13 cellular contexts compared by ENCODE assay signal in the genomic region with DNA sequence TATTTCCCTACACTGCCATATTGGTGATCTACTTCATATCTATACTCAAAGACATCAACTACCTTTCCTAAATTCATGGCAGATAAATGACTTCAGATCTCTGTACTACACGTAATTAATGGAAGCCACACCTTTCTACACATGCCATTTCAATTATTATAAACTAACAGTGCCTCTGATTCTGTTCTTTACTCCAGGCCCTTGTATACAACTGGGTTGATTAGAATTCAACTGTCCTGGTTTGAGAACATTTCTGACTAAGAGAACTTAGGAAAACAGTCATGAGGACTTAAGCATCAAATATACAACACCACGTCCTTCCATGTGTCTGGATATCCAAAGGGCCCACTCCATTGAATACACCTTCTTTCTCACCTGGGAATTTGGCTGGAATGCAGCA. TPM values are rescaled to one million over a fixed set of nuclear protein-coding genes. Genes with fewer than 3 reads are reported as not detected.
A peak's percentile ranks its signal among the peaks of the same experiment; 100 is the strongest.
DNase-seq lines count a peak whose midpoint lies in the region; ATAC-seq, FAIRE-seq and TF ChIP-seq lines count a peak whose summit lies in the region.
"Had no signal": no experiment of that assay in that cellular context is flagged by ENCODE, and none has a peak within 500 bp of the region (broad histone marks: within the 10 kb centered on the region; RNA-seq: fewer than 3 reads in every experiment).

No MANE protein-coding gene starts in this region.

- H3K9me3 Mint-ChIP-seq in stimulated activated naive CD8-positive, alpha-beta T cell treated with anti-CD3 and anti-CD28 coated beads, Interleukin-15, Interleukin-2, amounts not matched to agents 100 ng/mL and 50 ng/mL, for 24 hours: no peaks in the 10 kb centered on the region
- H3K9me3 Mint-ChIP-seq in stimulated activated naive CD8-positive, alpha-beta T cell treated with anti-CD3 and anti-CD28 coated beads, Interleukin-15, amount 100 ng/mL, for 72 hours: no peaks in the 10 kb centered on the region
- no peaks in the 10 kb centered on the region for H3K9me3 Mint-ChIP-seq in activated naive CD8-positive, alpha-beta T cell treated with anti-CD3 and anti-CD28 coated beads, Interleukin-2, amount 10 ng/mL, durations not matched to agents 7 days and 5 days
- no peaks in the 10 kb centered on the region for H3K9me3 Mint-ChIP-seq in activated CD8-positive, alpha-beta T cell treated with anti-CD3 and anti-CD28 coated beads for 36 hours

- no peak overlapping the region for H3K9ac ChIP-seq in keratinocyte (ENCODE audit: control insufficient read depth, extremely low read depth, insufficient read depth, low read length)

- H3K4me3 Mint-ChIP-seq in stimulated activated naive CD8-positive, alpha-beta T cell treated with anti-CD3 and anti-CD28 coated beads, Interleukin-15, Interleukin-2, amounts not matched to agents 100 ng/mL and 50 ng/mL, for 24 hours: no peak overlapping the region
- peak overlapping the region in 1 of 2 donors; percentile 24 for H3K4me3 Mint-ChIP-seq in stimulated activated naive CD8-positive, alpha-beta T cell treated with anti-CD3 and anti-CD28 coated beads, Interleukin-15, amount 100 ng/mL, for 72 hours
- H3K4me3 Mint-ChIP-seq in activated naive CD8-positive, alpha-beta T cell treated with anti-CD3 and anti-CD28 coated beads, Interleukin-2, amount 10 ng/mL, durations not matched to agents 7 days and 5 days: peak overlapping the region; percentile 24
- no peak overlapping the region for H3K4me3 Mint-ChIP-seq in activated CD8-positive, alpha-beta T cell treated with anti-CD3 and anti-CD28 coated beads for 36 hours

- no peak for TF ChIP-seq CTCF in keratinocyte (optimal IDR thresholded peaks at IDR 0.05 in 1 of 3, IDR thresholded peaks at IDR 0.05 in 1 of 3, conservative IDR thresholded peaks at IDR 0.05 in 1 of 3; ENCODE audit: extremely low read depth in 1 of 3, insufficient read depth in 2 of 3, low read length in 3 of 3)
- no peak for TF ChIP-seq CTCF in activated CD8-positive, alpha-beta T cell treated with anti-CD3 and anti-CD28 coated beads for 36 hours (IDR thresholded peaks at IDR 0.05)

- in situ Hi-C loops in KBM-7 (cut with MboI; ENCODE audit: low pct_unique_long_range_greater_than_20kb, low sequenced_read_pairs): no loop called here

- peaks cover 4% of the 10 kb centered on the region for H3K9me1 ChIP-seq in keratinocyte (ENCODE audit: control insufficient read depth, extremely low read depth, insufficient read depth, low read length)

- CTCF ChIA-PET in activated CD8-positive, alpha-beta T cell treated with anti-CD3 and anti-CD28 coated beads for 36 hours (lab: Charles Lee): interaction anchor here (0.7 to 8.6 kb wide), 8 partner anchors 12 to 107 kb away, joined by 3 to 84 read pairs (median 6); partner anchors contain the start of gene CDH24

- peak overlapping the region; percentile 1 for H3K27ac Mint-ChIP-seq in stimulated activated naive CD8-positive, alpha-beta T cell treated with anti-CD3 and anti-CD28 coated beads, Interleukin-15, Interleukin-2, amounts not matched to agents 100 ng/mL and 50 ng/mL, for 24 hours
- no peak overlapping the region for H3K27ac Mint-ChIP-seq in stimulated activated naive CD8-positive, alpha-beta T cell treated with anti-CD3 and anti-CD28 coated beads, Interleukin-15, amount 100 ng/mL, for 72 hours
- no peak overlapping the region for H3K27ac Mint-ChIP-seq in activated naive CD8-positive, alpha-beta T cell treated with anti-CD3 and anti-CD28 coated beads, Interleukin-2, amount 10 ng/mL, durations not matched to agents 7 days and 5 days
- no peak overlapping the region for H3K27ac Mint-ChIP-seq in activated CD8-positive, alpha-beta T cell treated with anti-CD3 and anti-CD28 coated beads for 36 hours

- no peak overlapping the region for H2AFZ ChIP-seq in keratinocyte (ENCODE audit: control insufficient read depth, low read length)

- H3K79me2 ChIP-seq in keratinocyte (ENCODE audit: control insufficient read depth, insufficient read depth, low read length): peaks cover 80% of the 10 kb centered on the region

- no peaks in the 10 kb centered on the region for H3K9me3 ChIP-seq in keratinocyte (ENCODE audit: control insufficient read depth, low read depth, low read length)

- dilution Hi-C loops in keratinocyte (cut with MboI; ENCODE audit: extremely low pct_ligation_motif_present, low sequenced_read_pairs): no loop called here

- H3K27me3 Mint-ChIP-seq in stimulated activated naive CD8-positive, alpha-beta T cell treated with anti-CD3 and anti-CD28 coated beads, Interleukin-15, Interleukin-2, amounts not matched to agents 100 ng/mL and 50 ng/mL, for 24 hours: no peaks in the 10 kb centered on the region
- H3K27me3 Mint-ChIP-seq in stimulated activated naive CD8-positive, alpha-beta T cell treated with anti-CD3 and anti-CD28 coated beads, Interleukin-15, amount 100 ng/mL, for 72 hours: no peaks in the 10 kb centered on the region
- H3K27me3 Mint-ChIP-seq in activated naive CD8-positive, alpha-beta T cell treated with anti-CD3 and anti-CD28 coated beads, Interleukin-2, amount 10 ng/mL, durations not matched to agents 7 days and 5 days: no peaks in the 10 kb centered on the region
- no peaks in the 10 kb centered on the region for H3K27me3 Mint-ChIP-seq in activated CD8-positive, alpha-beta T cell treated with anti-CD3 and anti-CD28 coated beads for 36 hours

- peaks cover 49% of the 10 kb centered on the region for H3K36me3 Mint-ChIP-seq in stimulated activated naive CD8-positive, alpha-beta T cell treated with anti-CD3 and anti-CD28 coated beads, Interleukin-15, Interleukin-2, amounts not matched to agents 100 ng/mL and 50 ng/mL, for 24 hours (ENCODE audit: low read depth)
- peaks cover 25% of the 10 kb centered on the region for H3K36me3 Mint-ChIP-seq in activated naive CD8-positive, alpha-beta T cell treated with anti-CD3 and anti-CD28 coated beads, Interleukin-2, amount 10 ng/mL, durations not matched to agents 7 days and 5 days
- H3K36me3 Mint-ChIP-seq in activated CD8-positive, alpha-beta T cell treated with anti-CD3 and anti-CD28 coated beads for 36 hours (ENCODE audit: low read depth): peaks cover 39% of the 10 kb centered on the region

- peaks cover 17% of the 10 kb centered on the region for H4K20me1 ChIP-seq in keratinocyte (ENCODE audit: control insufficient read depth, extremely low read depth, insufficient read depth, low read length)

- no peaks in the 10 kb centered on the region for H3K27me3 ChIP-seq in keratinocyte (ENCODE audit: control insufficient read depth, extremely low read depth, insufficient read depth, low read length)

- H3K4me1 Mint-ChIP-seq in stimulated activated naive CD8-positive, alpha-beta T cell treated with anti-CD3 and anti-CD28 coated beads, Interleukin-15, Interleukin-2, amounts not matched to agents 100 ng/mL and 50 ng/mL, for 24 hours (ENCODE audit: low read depth): peaks cover 24% of the 10 kb centered on the region
- peaks cover 31% of the 10 kb centered on the region for H3K4me1 Mint-ChIP-seq in stimulated activated naive CD8-positive, alpha-beta T cell treated with anti-CD3 and anti-CD28 coated beads, Interleukin-15, amount 100 ng/mL, for 72 hours
- H3K4me1 Mint-ChIP-seq in activated naive CD8-positive, alpha-beta T cell treated with anti-CD3 and anti-CD28 coated beads, Interleukin-2, amount 10 ng/mL, durations not matched to agents 7 days and 5 days: peaks cover 30% of the 10 kb centered on the region
- H3K4me1 Mint-ChIP-seq in activated CD8-positive, alpha-beta T cell treated with anti-CD3 and anti-CD28 coated beads for 36 hours (ENCODE audit: low read depth): peaks cover 38% of the 10 kb centered on the region

- intact Hi-C loops in activated CD8-positive, alpha-beta T cell treated with anti-CD3 and anti-CD28 coated beads for 36 hours (cut with micrococcal nuclease): no loop called here

- POLR2A ChIA-PET in activated naive CD8-positive, alpha-beta T cell treated with anti-CD3 and anti-CD28 coated beads, Interleukin-2, amount 10 ng/mL, durations not matched to agents 7 days and 5 days (lab: Charles Lee): no interaction called here
- POLR2A ChIA-PET in activated CD8-positive, alpha-beta T cell treated with anti-CD3 and anti-CD28 coated beads for 36 hours (lab: Charles Lee): no interaction called here

- peak overlapping the region in 2 of 3 experiments; percentile 99 for H3K4me3 ChIP-seq in keratinocyte (ENCODE audit: control insufficient read depth in 2 of 3, extremely low read depth in 1 of 3, insufficient read depth in 2 of 3, low read depth in 1 of 3, low read length in 3 of 3)

- H3K27ac ChIP-seq in keratinocyte (ENCODE audit: control insufficient read depth, insufficient read depth, low read length): no peak overlapping the region

- no peak for ATAC-seq in stimulated activated naive CD8-positive, alpha-beta T cell treated with anti-CD3 and anti-CD28 coated beads, Interleukin-15, amount 100 ng/mL, for 72 hours
- no peak for ATAC-seq in activated naive CD8-positive, alpha-beta T cell treated with anti-CD3 and anti-CD28 coated beads, Interleukin-2, amount 10 ng/mL, durations not matched to agents 7 days and 5 days (ENCODE audit: low read depth)
- no peak for ATAC-seq in activated CD8-positive, alpha-beta T cell treated with anti-CD3 and anti-CD28 coated beads for 36 hours

- H3K36me3 ChIP-seq in keratinocyte (ENCODE audit: control insufficient read depth in 2 of 2, extremely low read depth in 1 of 2, insufficient read depth in 2 of 2, low read length in 2 of 2): peaks cover 14 to 48% of the 10 kb centered on the region in 2 experiments

- H3K4me1 ChIP-seq in keratinocyte (ENCODE audit: control insufficient read depth, extremely low read depth, insufficient read depth, low read length): peaks cover 21% of the 10 kb centered on the region

- DNase-seq in stimulated activated naive CD8-positive, alpha-beta T cell treated with anti-CD3 and anti-CD28 coated beads, Interleukin-15, amount 100 ng/mL, for 72 hours: no peak
- no peak for DNase-seq in activated naive CD8-positive, alpha-beta T cell treated with anti-CD3 and anti-CD28 coated beads, Interleukin-2, amount 10 ng/mL, durations not matched to agents 7 days and 5 days
- DNase-seq in keratinocyte (ENCODE audit: low read depth, low spot score): no peak
- no peak for DNase-seq in KBM-7
- DNase-seq in cerebellar nuclear complex (lab: John Stamatoyannopoulos, UW): no peak
- DNase-seq in NCI-H510A (lab: John Stamatoyannopoulos, UW): no peak
- DNase-seq in activated CD8-positive, alpha-beta T cell treated with anti-CD3 and anti-CD28 coated beads for 36 hours: no peak
- DNase-seq: activated CD4-positive, alpha-beta T cell treated with anti-CD3 and anti-CD28 coated beads, Interleukin-2, amount 50 U/mL, for 4 hours; effector memory CD4-positive, alpha-beta T cell; NCI-H146; small intestine had no signal

- H3K4me2 ChIP-seq in keratinocyte (ENCODE audit: control insufficient read depth, extremely low read depth, insufficient read depth, low read depth, low read length): peak overlapping the region; percentile 98

- FAIRE-seq in keratinocyte (lab: Jason Lieb, UNC): no peak
- FAIRE-seq: small intestine had no signal

RNA-seq across cellular contexts. Expression of gene ACIN1, which starts 1.8 kb away (rescaled TPM):
- total RNA-seq in activated naive CD8-positive, alpha-beta T cell treated with anti-CD3 and anti-CD28 coated beads, Interleukin-2, amount 10 ng/mL, durations not matched to agents 7 days and 5 days: 100 to 1,000 TPM; 212 to 214 TPM
- polyA plus RNA-seq in keratinocyte: 92.0 to 104 TPM (median 96.7 TPM) in 3 replicates
- 38.9 TPM for polyA plus RNA-seq in keratinocyte (2011; ENCODE audit: low read depth)
- polyA plus RNA-seq in keratinocyte (2011; cell fraction: cytosol; rRNA removed): 43.4 and 46.3 TPM in 2 replicates
- 345 and 378 TPM in 2 replicates for polyA plus RNA-seq in keratinocyte (2011; cell fraction: nucleus; rRNA removed)
- 56.1 and 89.9 TPM in 2 replicates for polyA plus RNA-seq in keratinocyte (2012; ENCODE audit: low replicate concordance)
- 69.6 to 117 TPM (median 76.3 TPM) in 3 replicates for polyA minus RNA-seq in keratinocyte
- polyA minus RNA-seq in keratinocyte (2011; cell fraction: cytosol; rRNA and poly(A)+ RNA removed): 29.4 TPM
- polyA minus RNA-seq in keratinocyte (2011; cell fraction: nucleus; rRNA and poly(A)+ RNA removed): 78.8 and 118 TPM in 2 replicates
- 100 to 1,000 TPM; 132 to 139 TPM for total RNA-seq in activated CD8-positive, alpha-beta T cell treated with anti-CD3 and anti-CD28 coated beads for 36 hours

RNA-seq across cellular contexts. Expression of gene C14orf119, which starts 2.2 kb away (rescaled TPM):
- 10 to 100 TPM; 46.6 to 47.4 TPM for total RNA-seq in activated naive CD8-positive, alpha-beta T cell treated with anti-CD3 and anti-CD28 coated beads, Interleukin-2, amount 10 ng/mL, durations not matched to agents 7 days and 5 days
- 73.7 to 117 TPM (median 101 TPM) in 3 replicates for polyA plus RNA-seq in keratinocyte
- 70.3 TPM for polyA plus RNA-seq in keratinocyte (2011; ENCODE audit: low read depth)
- 80.2 and 98.9 TPM in 2 replicates for polyA plus RNA-seq in keratinocyte (2011; cell fraction: cytosol; rRNA removed)
- 73.9 and 75.5 TPM in 2 replicates for polyA plus RNA-seq in keratinocyte (2011; cell fraction: nucleus; rRNA removed)
- polyA plus RNA-seq in keratinocyte (2012; ENCODE audit: low replicate concordance): 64.6 and 81.2 TPM in 2 replicates
- 41.1 to 143 TPM (median 85.1 TPM) in 3 replicates for polyA minus RNA-seq in keratinocyte
- 33.8 TPM for polyA minus RNA-seq in keratinocyte (2011; cell fraction: cytosol; rRNA and poly(A)+ RNA removed)
- polyA minus RNA-seq in keratinocyte (2011; cell fraction: nucleus; rRNA and poly(A)+ RNA removed): 18.7 and 35.0 TPM in 2 replicates
- 10 to 100 TPM; 49.2 to 51.1 TPM for total RNA-seq in activated CD8-positive, alpha-beta T cell treated with anti-CD3 and anti-CD28 coated beads for 36 hours

RNA-seq across cellular contexts. Expression of gene CIROP, which starts 11.7 kb away (rescaled TPM):
- not detected for total RNA-seq in activated naive CD8-positive, alpha-beta T cell treated with anti-CD3 and anti-CD28 coated beads, Interleukin-2, amount 10 ng/mL, durations not matched to agents 7 days and 5 days
- not detected in 3 replicates for polyA plus RNA-seq in keratinocyte
- not detected for polyA plus RNA-seq in keratinocyte (2011; ENCODE audit: low read depth)
- polyA plus RNA-seq in keratinocyte (2011; cell fraction: cytosol; rRNA removed): not detected in 2 replicates
- not detected in 2 replicates for polyA plus RNA-seq in keratinocyte (2011; cell fraction: nucleus; rRNA removed)
- not detected in 2 replicates for polyA plus RNA-seq in keratinocyte (2012; ENCODE audit: low replicate concordance)
- not detected in 3 replicates for polyA minus RNA-seq in keratinocyte
- not detected for polyA minus RNA-seq in keratinocyte (2011; cell fraction: cytosol; rRNA and poly(A)+ RNA removed)
- not detected in 2 replicates for polyA minus RNA-seq in keratinocyte (2011; cell fraction: nucleus; rRNA and poly(A)+ RNA removed)
- total RNA-seq in activated CD8-positive, alpha-beta T cell treated with anti-CD3 and anti-CD28 coated beads for 36 hours: not detected
- total RNA-seq: myocyte had no signal

RNA-seq across cellular contexts. Expression of gene CEBPE, which starts 26.0 kb away (rescaled TPM):
- 1 to 10 TPM; 1.8 to 2.1 TPM for total RNA-seq in activated naive CD8-positive, alpha-beta T cell treated with anti-CD3 and anti-CD28 coated beads, Interleukin-2, amount 10 ng/mL, durations not matched to agents 7 days and 5 days
- not detected in 3 replicates for polyA plus RNA-seq in keratinocyte
- not detected for polyA plus RNA-seq in keratinocyte (2011; ENCODE audit: low read depth)
- not detected in 2 replicates for polyA plus RNA-seq in keratinocyte (2011; cell fraction: cytosol; rRNA removed)
- not detected in 2 replicates for polyA plus RNA-seq in keratinocyte (2011; cell fraction: nucleus; rRNA removed)
- polyA plus RNA-seq in keratinocyte (2012; ENCODE audit: low replicate concordance): not detected in 2 replicates
- not detected in 3 replicates for polyA minus RNA-seq in keratinocyte
- not detected for polyA minus RNA-seq in keratinocyte (2011; cell fraction: cytosol; rRNA and poly(A)+ RNA removed)
- not detected in 2 replicates for polyA minus RNA-seq in keratinocyte (2011; cell fraction: nucleus; rRNA and poly(A)+ RNA removed)
- total RNA-seq in activated CD8-positive, alpha-beta T cell treated with anti-CD3 and anti-CD28 coated beads for 36 hours: under 1 TPM; 0.27 to 0.34 TPM
- total RNA-seq: myocyte had no signal

RNA-seq across cellular contexts. Expression of gene CDH24, which starts 35.8 kb away (rescaled TPM):
- 1 to 10 TPM; 2.3 to 2.4 TPM for total RNA-seq in activated naive CD8-positive, alpha-beta T cell treated with anti-CD3 and anti-CD28 coated beads, Interleukin-2, amount 10 ng/mL, durations not matched to agents 7 days and 5 days
- polyA plus RNA-seq in keratinocyte: 3.5 to 5.8 TPM (median 3.9 TPM) in 3 replicates
- polyA plus RNA-seq in keratinocyte (2011; ENCODE audit: low read depth): 0.42 TPM
- 1.1 and 1.7 TPM in 2 replicates for polyA plus RNA-seq in keratinocyte (2011; cell fraction: cytosol; rRNA removed)
- 21.9 and 31.8 TPM in 2 replicates for polyA plus RNA-seq in keratinocyte (2011; cell fraction: nucleus; rRNA removed)
- 2.6 and 3.1 TPM in 2 replicates for polyA plus RNA-seq in keratinocyte (2012; ENCODE audit: low replicate concordance)
- 6.6 to 7.7 TPM (median 7.4 TPM) in 3 replicates for polyA minus RNA-seq in keratinocyte
- polyA minus RNA-seq in keratinocyte (2011; cell fraction: cytosol; rRNA and poly(A)+ RNA removed): 2.5 TPM
- 5.7 and 6.0 TPM in 2 replicates for polyA minus RNA-seq in keratinocyte (2011; cell fraction: nucleus; rRNA and poly(A)+ RNA removed)
- under 1 TPM; 0.69 to 0.72 TPM for total RNA-seq in activated CD8-positive, alpha-beta T cell treated with anti-CD3 and anti-CD28 coated beads for 36 hours
